In genomic region chr7:121180436-121181063, GRCh38 we compare ENCODE assay signal across 14 cellular contexts.
DNase-seq lines count a peak whose midpoint lies in the region; ATAC-seq and TF ChIP-seq lines count a peak whose summit lies in the region.
"Had no signal": no experiment of that assay in that cellular context is flagged by ENCODE, and none has a peak within 500 bp of the region (broad histone marks: within the 10 kb centered on the region; RNA-seq: fewer than 3 reads in every experiment).

No MANE protein-coding gene starts in this region.

- DNase-seq in activated B cell treated with CpG ODN at 0.5 μM for 24 hours (no peak), medulla oblongata (ENCODE audit: extremely low spot score) (no peak), MCF 10A (ENCODE audit: unreplicated experiment) (no peak), chondrocyte (ENCODE audit: low spot score) (no peak)
- no peak for DNase-seq in stimulated activated effector memory CD8-positive, alpha-beta T cell treated with anti-CD3 and anti-CD28 coated beads, Interleukin-12 subunit alpha, Interleukin-12 subunit beta, amount 100 ng/mL, for 72 hours (ENCODE audit: low spot score in 2 of 2)
- DNase-seq: activated T-cell treated with anti-CD3 and anti-CD28 coated beads for 4 hours; foreskin fibroblast; NCI-H2029; stimulated activated naive CD4-positive, alpha-beta T cell had no signal

- TF ChIP-seq CTCF in activated B cell treated with CpG ODN at 0.5 μM for 24 hours (IDR thresholded peaks at IDR 0.05) (no peak), MCF 10A (IDR thresholded peaks at IDR 0.05; ENCODE audit: unreplicated experiment) (no peak), chondrocyte (IDR thresholded peaks at IDR 0.05) (no peak)

- H3K27me3 Mint-ChIP-seq in activated B cell treated with CpG ODN at 0.5 μM for 24 hours (no peaks in the 10 kb centered on the region), MCF 10A (ENCODE audit: insufficient read depth, unreplicated experiment) (peaks cover 47% of the 10 kb centered on the region), chondrocyte (ENCODE audit: low read depth) (no peaks in the 10 kb centered on the region)

- peak overlapping the region; percentile 91 for H3K27ac Mint-ChIP-seq in activated B cell treated with CpG ODN at 0.5 μM for 24 hours
- H3K27ac Mint-ChIP-seq in stimulated activated effector memory CD8-positive, alpha-beta T cell treated with anti-CD3 and anti-CD28 coated beads, Interleukin-12 subunit alpha, Interleukin-12 subunit beta, amount 100 ng/mL, for 72 hours = no peak overlapping the region
- no peak overlapping the region for H3K27ac Mint-ChIP-seq in MCF 10A (ENCODE audit: low read depth, unreplicated experiment)
- H3K27ac Mint-ChIP-seq in chondrocyte (ENCODE audit: unreplicated experiment) = no peak overlapping the region

- intact Hi-C loops in activated B cell treated with CpG ODN at 0.5 μM for 24 hours (cut with micrococcal nuclease) (loop anchor here (1.0 to 5.0 kb wide), 12 partner anchors 12 to 262 kb away; partner anchors contain the start of genes FAM3C and ING3), MCF 10A (cut with micrococcal nuclease) (no loop called here)

- H3K36me3 Mint-ChIP-seq in activated B cell treated with CpG ODN at 0.5 μM for 24 hours (ENCODE audit: low read depth) = peaks cover 18% of the 10 kb centered on the region
- no peaks in the 10 kb centered on the region for H3K36me3 Mint-ChIP-seq in stimulated activated effector memory CD8-positive, alpha-beta T cell treated with anti-CD3 and anti-CD28 coated beads, Interleukin-12 subunit alpha, Interleukin-12 subunit beta, amount 100 ng/mL, for 72 hours
- H3K36me3 Mint-ChIP-seq in MCF 10A (ENCODE audit: insufficient read depth, unreplicated experiment) = no peaks in the 10 kb centered on the region
- no peaks in the 10 kb centered on the region for H3K36me3 Mint-ChIP-seq in chondrocyte (ENCODE audit: low read depth)

- H3K4me3 Mint-ChIP-seq in activated B cell treated with CpG ODN at 0.5 μM for 24 hours (peak overlapping the region; percentile 29), MCF 10A (ENCODE audit: unreplicated experiment) (no peak overlapping the region), chondrocyte (ENCODE audit: unreplicated experiment) (no peak overlapping the region)
- H3K4me3 Mint-ChIP-seq in stimulated activated effector memory CD8-positive, alpha-beta T cell treated with anti-CD3 and anti-CD28 coated beads, Interleukin-12 subunit alpha, Interleukin-12 subunit beta, amount 100 ng/mL, for 72 hours = no peak overlapping the region
- H3K4me3 Mint-ChIP-seq: central memory CD8-positive, alpha-beta T cell had no signal

- H3K4me1 Mint-ChIP-seq in activated B cell treated with CpG ODN at 0.5 μM for 24 hours = peaks cover 83% of the 10 kb centered on the region
- H3K4me1 Mint-ChIP-seq in stimulated activated effector memory CD8-positive, alpha-beta T cell treated with anti-CD3 and anti-CD28 coated beads, Interleukin-12 subunit alpha, Interleukin-12 subunit beta, amount 100 ng/mL, for 72 hours = peaks cover 9% of the 10 kb centered on the region
- H3K4me1 Mint-ChIP-seq in MCF 10A (ENCODE audit: insufficient read depth, unreplicated experiment) = no peaks in the 10 kb centered on the region
- no peaks in the 10 kb centered on the region for H3K4me1 Mint-ChIP-seq in chondrocyte (ENCODE audit: low read depth)
- H3K4me1 Mint-ChIP-seq: central memory CD8-positive, alpha-beta T cell had no signal

- BruUV-seq in MCF 10A (replicated peaks; lab: Mats Ljungman, UMichigan) = no TSS peak

- peak; percentile 93 for ATAC-seq in GM18508 (IDR thresholded peaks at IDR 0.05; ENCODE audit: insufficient read depth, unreplicated experiment)
- peak; percentile 93 for ATAC-seq in GM21367 (IDR thresholded peaks at IDR 0.05; ENCODE audit: unreplicated experiment)
- ATAC-seq in HG03064 (IDR thresholded peaks at IDR 0.05; ENCODE audit: low read depth, unreplicated experiment) = peak; percentile 96
- ATAC-seq in activated B cell treated with CpG ODN at 0.5 μM for 24 hours (ENCODE audit: low read depth) = peak; percentile 89
- no peak for ATAC-seq in stimulated activated effector memory CD8-positive, alpha-beta T cell treated with anti-CD3 and anti-CD28 coated beads, Interleukin-12 subunit alpha, Interleukin-12 subunit beta, amount 100 ng/mL, for 72 hours
- ATAC-seq: HCT116 had no signal

- H3K9me3 Mint-ChIP-seq in activated B cell treated with CpG ODN at 0.5 μM for 24 hours (no peaks in the 10 kb centered on the region), MCF 10A (ENCODE audit: unreplicated experiment) (no peaks in the 10 kb centered on the region), chondrocyte (ENCODE audit: low read depth) (no peaks in the 10 kb centered on the region)
- H3K9me3 Mint-ChIP-seq in stimulated activated effector memory CD8-positive, alpha-beta T cell treated with anti-CD3 and anti-CD28 coated beads, Interleukin-12 subunit alpha, Interleukin-12 subunit beta, amount 100 ng/mL, for 72 hours = no peaks in the 10 kb centered on the region
- H3K9me3 Mint-ChIP-seq: central memory CD8-positive, alpha-beta T cell had no signal

- CTCF ChIA-PET in activated B cell treated with CpG ODN at 0.5 μM for 24 hours (lab: Charles Lee) (no interaction called here), MCF 10A (lab: Yijun Ruan, JAX) (no interaction called here)

- POLR2A ChIA-PET in activated B cell treated with CpG ODN at 0.5 μM for 24 hours (lab: Charles Lee) (interaction anchor here (0.5 to 1.6 kb wide), 4 partner anchors 13 to 98 kb away, joined by 3 to 5 read pairs (median 4); no protein-coding TSS in a partner anchor), MCF 10A (lab: Yijun Ruan, JAX) (no interaction called here)
